Comparison of ENCODE assay signal across 9 cellular contexts in genomic region chr10:19811517-19811916, GRCh38. TPM values are rescaled to one million over a fixed set of nuclear protein-coding genes. Genes with fewer than 3 reads are reported as not detected.
DNase-seq lines count a peak whose midpoint lies in the region; TF ChIP-seq lines count a peak whose summit lies in the region.
"Had no signal": no experiment of that assay in that cellular context is flagged by ENCODE, and none has a peak within 500 bp of the region (broad histone marks: within the 10 kb centered on the region; RNA-seq: fewer than 3 reads in every experiment).

No MANE protein-coding gene starts in this region.

- H3K27me3 ChIP-seq in WERI-Rb-1 (ENCODE audit: insufficient read depth, low read depth, severe bottlenecking) = no peaks in the 10 kb centered on the region
- H3K27me3 ChIP-seq in spleen (replicated peaks in 1 of 7) = peaks cover 0 to 28% (median 11%) of the 10 kb centered on the region in 7 donors
- no peaks in the 10 kb centered on the region for H3K27me3 ChIP-seq in CD4-positive, alpha-beta memory T cell (ENCODE audit: insufficient read depth, low read length)

- H3K4me3 ChIP-seq in WERI-Rb-1 (ENCODE audit: low read depth, low read length) (no peak overlapping the region), spleen (no peak overlapping the region)
- no peak overlapping the region for H3K4me3 ChIP-seq in CD4-positive, alpha-beta memory T cell (ENCODE audit: low read length in 2 of 2)

- peaks cover 12% of the 10 kb centered on the region for H3K27me3 Mint-ChIP-seq in HFFc6 (ENCODE audit: insufficient read depth)
- peaks cover 4 to 7% of the 10 kb centered on the region in 2 donors for H3K27me3 Mint-ChIP-seq in CD4-positive, alpha-beta memory T cell
- H3K27me3 Mint-ChIP-seq in immature natural killer cell (ENCODE audit: low read depth in 3 of 3) = peaks cover 10 to 18% (median 15%) of the 10 kb centered on the region in 3 donors

- CTCF ChIA-PET in CD4-positive, alpha-beta memory T cell (lab: Charles Lee; ENCODE audit: partially characterized antibody) = no interaction called here

- H3K27ac Mint-ChIP-seq in HFFc6 (no peak overlapping the region), immature natural killer cell (no peak overlapping the region)
- no peak overlapping the region for H3K27ac Mint-ChIP-seq in CD4-positive, alpha-beta memory T cell

- H3K4me1 Mint-ChIP-seq in HFFc6 (ENCODE audit: low read depth) = no peaks in the 10 kb centered on the region; the same call in 1 of the 2 replicates
- H3K4me1 Mint-ChIP-seq in CD4-positive, alpha-beta memory T cell = no peaks in the 10 kb centered on the region
- H3K4me1 Mint-ChIP-seq in immature natural killer cell = peaks cover 10 to 18% of the 10 kb centered on the region in 2 donors

- H3K36me3 Mint-ChIP-seq in HFFc6 (ENCODE audit: low read depth) = no peaks in the 10 kb centered on the region
- no peaks in the 10 kb centered on the region for H3K36me3 Mint-ChIP-seq in CD4-positive, alpha-beta memory T cell
- peaks cover 0 to 4% (median 0%) of the 10 kb centered on the region in 3 donors for H3K36me3 Mint-ChIP-seq in immature natural killer cell

- H3K4me3 Mint-ChIP-seq in HFFc6 (no peak overlapping the region), immature natural killer cell (no peak overlapping the region)
- no peak overlapping the region for H3K4me3 Mint-ChIP-seq in CD4-positive, alpha-beta memory T cell

- POLR2A ChIA-PET in CD4-positive, alpha-beta memory T cell (lab: Charles Lee; ENCODE audit: partially characterized antibody) = no interaction called here

- H3K9me3 Mint-ChIP-seq in HFFc6 (no peaks in the 10 kb centered on the region), immature natural killer cell (no peaks in the 10 kb centered on the region)
- H3K9me3 Mint-ChIP-seq in CD4-positive, alpha-beta memory T cell = peaks cover 0 to 7% (median 3%) of the 10 kb centered on the region in 8 donors

- no peak for TF ChIP-seq POLR2A in spleen (IDR thresholded peaks at IDR 0.05)

- H3K36me3 ChIP-seq in WERI-Rb-1 = no peaks in the 10 kb centered on the region
- H3K36me3 ChIP-seq in spleen = no peaks in the 10 kb centered on the region
- no peaks in the 10 kb centered on the region for H3K36me3 ChIP-seq in CD4-positive, alpha-beta memory T cell (ENCODE audit: insufficient read depth, low read length)

- H3K4me1 ChIP-seq in spleen = peaks cover 0 to 39% (median 21%) of the 10 kb centered on the region in 6 donors
- no peaks in the 10 kb centered on the region for H3K4me1 ChIP-seq in CD4-positive, alpha-beta memory T cell (ENCODE audit: insufficient read depth, low read length)

- H3K27ac ChIP-seq in WERI-Rb-1 = no peak overlapping the region
- H3K27ac ChIP-seq in spleen = no peak overlapping the region
- H3K27ac ChIP-seq in CD4-positive, alpha-beta memory T cell (ENCODE audit: low read depth, low read length) = no peak overlapping the region

- intact Hi-C loops in spleen (cut with DNase I; ENCODE audit: low total_unique reads) = loop anchor here (10.0 kb wide), 1 partner anchor 953 kb away; no protein-coding TSS in a partner anchor
- intact Hi-C loops in CD4-positive, alpha-beta memory T cell (cut with micrococcal nuclease) = no loop called here

- 77 to 90% (median 86%) methylated on average over 1 of the region's 1 CpG for WGBS in spleen, 5 donors

- DNase-seq in HFFc6 (peak; percentile 2), WERI-Rb-1 (no peak), hippocampal formation (lab: John Stamatoyannopoulos, UW) (peak; percentile 15 to 40), spleen (no peak), T-helper 1 cell (no peak), immature natural killer cell (no peak), CD1c-positive myeloid dendritic cell (ENCODE audit: extremely low spot score) (no peak)
- no peak for DNase-seq in CD4-positive, alpha-beta memory T cell
- DNase-seq: stimulated activated CD4-positive, alpha-beta T cell treated with anti-CD3 and anti-CD28 coated beads, Interleukin-15, amount 100 ng/mL, for 24 hours had no signal

- no peaks in the 10 kb centered on the region for H3K9me3 ChIP-seq in WERI-Rb-1 (ENCODE audit: severe bottlenecking)
- no peaks in the 10 kb centered on the region for H3K9me3 ChIP-seq in spleen
- no peaks in the 10 kb centered on the region for H3K9me3 ChIP-seq in CD4-positive, alpha-beta memory T cell (ENCODE audit: control insufficient read depth in 1 of 2, low read length in 2 of 2)

- TF ChIP-seq CTCF in HFFc6 (IDR thresholded peaks at IDR 0.05) (peak; percentile 31; the same call in 1 of the 2 replicates), WERI-Rb-1 (IDR thresholded peaks at IDR 0.05; ENCODE audit: low read depth, low read length) (peak; percentile 42), spleen (IDR thresholded peaks at IDR 0.05 in 8 of 11, conservative IDR thresholded peaks at IDR 0.05 in 3 of 11) (peak in 6 of 11 experiments; percentile 24 to 51 (median 34))

RNA-seq across cellular contexts. Expression of gene PLXDC2, which starts 4.7 kb away (rescaled TPM):
- total RNA-seq in HFFc6 (2021; fragmentation: NEBNext Ultra II Directional; extraction: Animal tissue kit (Norgen Biotek cat#: 25700)) = 1 to 10 TPM in 2 of 6 experiments, under 1 TPM in 4; 0.17 to 2.3 (median 0.36) TPM
- total RNA-seq in spleen = 10 to 100 TPM; 23.7 to 50.4 (median 38.4) TPM
- polyA plus RNA-seq in spleen (1 to 10 TPM; 1.8 to 2.9 (median 2.4) TPM), immature natural killer cell (1 to 10 TPM; 5.1 to 9.6 (median 9.2) TPM)
- total RNA-seq in CD4-positive, alpha-beta memory T cell = 1 to 10 TPM in 1 of 2 experiments, under 1 TPM in 1; 0.90 to 1.2 TPM
- not detected for polyA plus RNA-seq in CD4-positive, alpha-beta memory T cell

Comparison
In these comparisons a context has a peak if more than half of its experiments do, and no peak if none do; other contexts are left out.
1. DNase-seq: peak in HFFc6 (single experiment) and hippocampal formation (2 of 2); none in WERI-Rb-1 (single experiment), spleen (single experiment), CD4-positive, alpha-beta memory T cell (0 of 5), T-helper 1 cell (0 of 5), immature natural killer cell (0 of 3) and CD1c-positive myeloid dendritic cell (single experiment).
2. RNA of gene PLXDC2, which starts 4.7 kb away (total RNA-seq): 23.7 to 50.4 TPM in spleen; 0.90 to 1.2 TPM in CD4-positive, alpha-beta memory T cell and 0.17 to 2.3 TPM in HFFc6; every median in the first group is over 4 times any median in the second.
3. Peak in every context shown above with its lines, with median percentiles within 50 percentile points of each other: CTCF ChIP-seq.